Comparison of ENCODE assay signal across 28 cellular contexts in the genomic region with DNA sequence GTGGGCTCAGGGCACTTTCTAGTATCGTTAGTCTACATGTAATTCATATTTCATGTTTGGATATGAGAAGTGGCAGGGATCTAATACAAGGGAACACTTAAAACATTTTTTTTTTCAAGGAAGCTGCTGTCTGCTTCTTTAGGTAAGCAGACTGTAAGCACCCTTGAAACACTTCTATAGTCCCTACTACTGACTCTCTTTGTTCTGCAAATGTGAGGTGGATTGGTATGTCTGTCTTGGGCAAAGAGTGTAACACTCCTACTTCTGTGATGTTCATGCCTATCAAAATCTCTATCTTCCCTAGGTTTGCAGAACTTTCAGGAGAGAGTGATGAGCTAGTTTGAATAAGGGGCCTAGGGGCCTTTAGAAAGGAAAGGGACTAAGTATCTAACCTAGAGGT.
"Had no signal": no experiment of that assay in that cellular context is flagged by ENCODE, and none has a peak within 500 bp of the region (broad histone marks: within the 10 kb centered on the region; RNA-seq: fewer than 3 reads in every experiment).

No MANE protein-coding gene starts in this region.

- H3K9me3 ChIP-seq: ovary, psoas muscle, right lobe of liver, sigmoid colon, stomach, thoracic aorta, thyroid gland, tibial nerve, upper lobe of left lung, vagina had no signal

- H3K27ac ChIP-seq: neural progenitor cell, ovary, parathyroid adenoma, psoas muscle, right lobe of liver, sigmoid colon, stomach, thoracic aorta, thyroid gland, tibial nerve, upper lobe of left lung, vagina had no signal

- DNase-seq: occipital lobe; ovary; posterior cingulate gyrus; psoas muscle; right cardiac atrium; right lobe of liver; sigmoid colon; small intestine; stimulated activated CD4-positive, alpha-beta T cell treated with anti-CD3 and anti-CD28 coated beads, Interleukin-15, amount 100 ng/mL, for 24 hours; stimulated activated CD4-positive, alpha-beta T cell treated with anti-CD3 and anti-CD28 coated beads, Interleukin-2, amount 100 ng/mL, for 24 hours; stimulated activated CD4-positive, alpha-beta T cell treated with anti-CD3 and anti-CD28 coated beads, Interleukin-2, amount 100 ng/mL, for 48 hours; stimulated activated CD4-positive, alpha-beta T cell treated with anti-CD3 and anti-CD28 coated beads, Interleukin-4, amount 100 ng/mL, for 24 hours; stimulated activated naive B cell treated with anti-CD40 and anti-IgM and Interleukin-4, amounts not matched to agents 10 μg/mL and 1 μg/mL and 100 μg/mL, for 72 hours; stimulated activated naive CD4-positive, alpha-beta T cell treated with Interleukin-2 at 50 U/mL for 16 hours; stomach; thyroid gland; trophoblast cell; upper lobe of left lung had no signal

- H3K4me3 ChIP-seq: neural progenitor cell, ovary, psoas muscle, right lobe of liver, sigmoid colon, stomach, thoracic aorta, thyroid gland, tibial nerve, upper lobe of left lung, vagina had no signal

- H3K4me1 ChIP-seq: neural progenitor cell, parathyroid adenoma, psoas muscle, right lobe of liver, sigmoid colon, stomach, tibial nerve, upper lobe of left lung, vagina had no signal

- H3K27me3 ChIP-seq: neural progenitor cell, ovary, right lobe of liver, sigmoid colon, stomach, thyroid gland, tibial nerve, upper lobe of left lung, vagina had no signal

- FAIRE-seq: small intestine, urothelium cell line had no signal

- H3K27me3 Mint-ChIP-seq: progenitor cell of endocrine pancreas had no signal

- H3K9ac ChIP-seq: neural progenitor cell, parathyroid adenoma had no signal

- H3K4me3 Mint-ChIP-seq: nephron; neural progenitor cell; stimulated activated effector memory CD8-positive, alpha-beta T cell treated with anti-CD3 and anti-CD28 coated beads, Interleukin-12 subunit alpha, Interleukin-12 subunit beta, amount 100 ng/mL, for 72 hours; stimulated activated naive B cell treated with anti-CD40 and anti-IgM and Interleukin-4, amounts not matched to agents 10 μg/mL and 1 μg/mL and 100 μg/mL, for 72 hours; stimulated activated naive CD8-positive, alpha-beta T cell treated with anti-CD3 and anti-CD28 coated beads, Interleukin-15, Interleukin-2, amounts not matched to agents 100 ng/mL and 50 ng/mL, for 24 hours had no signal

- ATAC-seq: psoas muscle; right cardiac atrium; right lobe of liver; stimulated activated effector memory CD8-positive, alpha-beta T cell treated with anti-CD3 and anti-CD28 coated beads, Interleukin-12 subunit alpha, Interleukin-12 subunit beta, amount 100 ng/mL, for 72 hours; stimulated activated naive B cell treated with anti-CD40 and anti-IgM and Interleukin-4, amounts not matched to agents 10 μg/mL and 1 μg/mL and 100 μg/mL, for 72 hours had no signal

- H3K4me2 ChIP-seq: neural progenitor cell had no signal

- H3K27ac Mint-ChIP-seq: nephron; neural progenitor cell; progenitor cell of endocrine pancreas; stimulated activated effector memory CD8-positive, alpha-beta T cell treated with anti-CD3 and anti-CD28 coated beads, Interleukin-12 subunit alpha, Interleukin-12 subunit beta, amount 100 ng/mL, for 72 hours; stimulated activated naive B cell treated with anti-CD40 and anti-IgM and Interleukin-4, amounts not matched to agents 10 μg/mL and 1 μg/mL and 100 μg/mL, for 72 hours; stimulated activated naive CD8-positive, alpha-beta T cell treated with anti-CD3 and anti-CD28 coated beads, Interleukin-15, Interleukin-2, amounts not matched to agents 100 ng/mL and 50 ng/mL, for 24 hours had no signal

- H3K36me3 Mint-ChIP-seq: neural progenitor cell; stimulated activated effector memory CD8-positive, alpha-beta T cell treated with anti-CD3 and anti-CD28 coated beads, Interleukin-12 subunit alpha, Interleukin-12 subunit beta, amount 100 ng/mL, for 72 hours; stimulated activated naive B cell treated with anti-CD40 and anti-IgM and Interleukin-4, amounts not matched to agents 10 μg/mL and 1 μg/mL and 100 μg/mL, for 72 hours had no signal

- H3K4me1 Mint-ChIP-seq: nephron; stimulated activated effector memory CD8-positive, alpha-beta T cell treated with anti-CD3 and anti-CD28 coated beads, Interleukin-12 subunit alpha, Interleukin-12 subunit beta, amount 100 ng/mL, for 72 hours had no signal

- H2AFZ ChIP-seq: neural progenitor cell, parathyroid adenoma had no signal

- H3K36me3 ChIP-seq: neural progenitor cell, ovary, right lobe of liver, sigmoid colon, stomach, thoracic aorta, thyroid gland, tibial nerve, upper lobe of left lung, vagina had no signal

- H3K79me2 ChIP-seq: parathyroid adenoma had no signal

- H3K9me3 Mint-ChIP-seq: nephron; neural progenitor cell; stimulated activated effector memory CD8-positive, alpha-beta T cell treated with anti-CD3 and anti-CD28 coated beads, Interleukin-12 subunit alpha, Interleukin-12 subunit beta, amount 100 ng/mL, for 72 hours; stimulated activated naive B cell treated with anti-CD40 and anti-IgM and Interleukin-4, amounts not matched to agents 10 μg/mL and 1 μg/mL and 100 μg/mL, for 72 hours; stimulated activated naive CD8-positive, alpha-beta T cell treated with anti-CD3 and anti-CD28 coated beads, Interleukin-15, Interleukin-2, amounts not matched to agents 100 ng/mL and 50 ng/mL, for 24 hours had no signal
